In the genomic region with DNA sequence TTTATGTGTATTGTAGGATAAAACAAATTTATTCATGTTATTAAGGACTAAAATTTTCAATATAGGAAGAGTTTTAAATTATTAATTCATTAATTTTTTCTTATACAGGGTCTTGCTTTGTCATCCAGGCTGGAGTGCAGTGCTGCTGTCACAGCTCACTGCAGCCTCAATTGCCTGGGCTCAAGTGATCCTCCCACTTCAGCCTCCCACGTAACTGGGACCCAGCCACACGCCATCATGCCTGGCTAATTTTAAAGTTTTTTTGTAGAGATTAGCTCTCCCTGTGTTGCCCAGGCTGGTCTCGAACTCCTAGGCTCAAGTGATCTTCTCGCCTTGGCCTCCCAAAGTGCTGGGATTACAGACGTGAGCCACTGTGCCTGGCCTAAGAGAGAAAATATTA, we compare ENCODE assay signal across 28 cellular contexts. TPM values are rescaled to one million over a fixed set of nuclear protein-coding genes. Genes with fewer than 3 reads are reported as not detected.
"Had no signal": no experiment of that assay in that cellular context is flagged by ENCODE, and none has a peak within 500 bp of the region (broad histone marks: within the 10 kb centered on the region; RNA-seq: fewer than 3 reads in every experiment).

No MANE protein-coding gene starts in this region.

- H3K4me3 ChIP-seq: ascending aorta, coronary artery, dorsolateral prefrontal cortex had no signal

- H3K9me3 Mint-ChIP-seq: activated CD4-positive, alpha-beta memory T cell treated with anti-CD3 and anti-CD28 coated beads, Interleukin-2, amount 10 ng/mL, durations not matched to agents 7 days and 5 days; activated CD4-positive, alpha-beta T cell treated with anti-CD3 and anti-CD28 coated beads, Interleukin-2, amount 10 ng/mL, durations not matched to agents 7 days and 5 days; activated naive CD4-positive, alpha-beta T cell treated with anti-CD3 and anti-CD28 coated beads, Interleukin-2, amount 10 ng/mL, durations not matched to agents 7 days and 5 days; activated naive CD4-positive, alpha-beta T cell treated with anti-CD3 and anti-CD28 coated beads, Interleukin-2, amount 50 U/mL, for 72 hours; activated naive CD8-positive, alpha-beta T cell treated with anti-CD3 and anti-CD28 coated beads, Interleukin-2, amount 10 ng/mL, durations not matched to agents 7 days and 5 days; activated T-cell treated with anti-CD3 and anti-CD28 coated beads, Interleukin-2, amount 50 U/mL, for 24 hours; activated T-cell treated with anti-CD3 and anti-CD28 coated beads, Interleukin-2, amount 50 U/mL, for 72 hours; brain; central memory CD8-positive, alpha-beta T cell; dendritic cell treated with granulocyte-macrophage colony-stimulating factor and Interleukin-4, amounts not matched to agents 40 ng/mL and 50 ng/mL, for 4 days; endodermal cell; T-cell had no signal

- H3K36me3 Mint-ChIP-seq: T-cell had no signal

- H3K9me3 ChIP-seq: ascending aorta had no signal

- H3K27me3 Mint-ChIP-seq: activated CD4-positive, alpha-beta memory T cell treated with anti-CD3 and anti-CD28 coated beads, Interleukin-2, amount 10 ng/mL, durations not matched to agents 7 days and 5 days; activated CD4-positive, alpha-beta T cell treated with anti-CD3 and anti-CD28 coated beads for 36 hours; activated CD4-positive, alpha-beta T cell treated with anti-CD3 and anti-CD28 coated beads, Interleukin-2, amount 10 ng/mL, durations not matched to agents 7 days and 5 days; activated naive CD4-positive, alpha-beta T cell treated with anti-CD3 and anti-CD28 coated beads, Interleukin-2, amount 10 ng/mL, durations not matched to agents 7 days and 5 days; activated naive CD8-positive, alpha-beta T cell treated with anti-CD3 and anti-CD28 coated beads, Interleukin-2, amount 10 ng/mL, durations not matched to agents 7 days and 5 days; activated T-cell treated with anti-CD3 and anti-CD28 coated beads, Interleukin-2, amount 50 U/mL, for 24 hours; brain; central memory CD8-positive, alpha-beta T cell; dendritic cell treated with granulocyte-macrophage colony-stimulating factor and Interleukin-4, amounts not matched to agents 40 ng/mL and 50 ng/mL, for 4 days; T-cell had no signal

- H3K27ac ChIP-seq: ascending aorta, coronary artery, dorsolateral prefrontal cortex had no signal

- H3K27ac Mint-ChIP-seq: activated CD4-positive, alpha-beta memory T cell treated with anti-CD3 and anti-CD28 coated beads, Interleukin-2, amount 10 ng/mL, durations not matched to agents 7 days and 5 days; activated CD4-positive, alpha-beta T cell treated with anti-CD3 and anti-CD28 coated beads for 36 hours; activated CD4-positive, alpha-beta T cell treated with anti-CD3 and anti-CD28 coated beads, Interleukin-2, amount 10 ng/mL, durations not matched to agents 7 days and 5 days; activated naive CD4-positive, alpha-beta T cell treated with anti-CD3 and anti-CD28 coated beads, Interleukin-2, amount 50 U/mL, for 72 hours; activated naive CD8-positive, alpha-beta T cell treated with anti-CD3 and anti-CD28 coated beads, Interleukin-2, amount 10 ng/mL, durations not matched to agents 7 days and 5 days; activated T-cell treated with anti-CD3 and anti-CD28 coated beads, Interleukin-2, amount 50 U/mL, for 24 hours; activated T-cell treated with anti-CD3 and anti-CD28 coated beads, Interleukin-2, amount 50 U/mL, for 72 hours; dendritic cell treated with granulocyte-macrophage colony-stimulating factor and Interleukin-4, amounts not matched to agents 40 ng/mL and 50 ng/mL, for 4 days; endodermal cell; T-cell had no signal

- H3K4me1 Mint-ChIP-seq: activated CD4-positive, alpha-beta T cell treated with anti-CD3 and anti-CD28 coated beads for 36 hours; activated CD4-positive, alpha-beta T cell treated with anti-CD3 and anti-CD28 coated beads, Interleukin-2, amount 10 ng/mL, durations not matched to agents 7 days and 5 days; brain; central memory CD8-positive, alpha-beta T cell had no signal

- H3K4me1 ChIP-seq: ascending aorta had no signal

- H3K27me3 ChIP-seq: ascending aorta, dorsolateral prefrontal cortex had no signal

- DNase-seq: activated CD4-positive, alpha-beta memory T cell treated with anti-CD3 and anti-CD28 coated beads, Interleukin-2, amount 10 ng/mL, durations not matched to agents 7 days and 5 days; activated CD4-positive, alpha-beta T cell treated with anti-CD3 and anti-CD28 coated beads for 36 hours; activated CD4-positive, alpha-beta T cell treated with anti-CD3 and anti-CD28 coated beads, Interleukin-2, amount 10 ng/mL, durations not matched to agents 7 days and 5 days; activated CD4-positive, alpha-beta T cell treated with anti-CD3 and anti-CD28 coated beads, Interleukin-2, amount 50 U/mL, for 4 hours; activated CD4-positive, CD25-positive, alpha-beta regulatory T cell; activated CD4-positive, CD25-positive, alpha-beta regulatory T cell treated with anti-CD3 and anti-CD28 coated beads, Interleukin-2, amount 50 U/mL, for 72 hours; activated CD8-positive, alpha-beta memory T cell treated with anti-CD3 and anti-CD28 coated beads, Interleukin-2, amount 50 U/mL, for 48 hours; activated gamma-delta T cell; activated naive CD4-positive, alpha-beta T cell; activated naive CD4-positive, alpha-beta T cell treated with anti-CD3 and anti-CD28 coated beads, Interleukin-2, amount 10 ng/mL, durations not matched to agents 7 days and 5 days; activated naive CD8-positive, alpha-beta T cell treated with anti-CD3 and anti-CD28 coated beads, Interleukin-2, amount 10 ng/mL, durations not matched to agents 7 days and 5 days; activated T-cell treated with anti-CD3 and anti-CD28 coated beads for 4 hours; activated T-cell treated with anti-CD3 and anti-CD28 coated beads, Interleukin-2, amount 50 U/mL, for 24 hours; activated T-cell treated with anti-CD3 and anti-CD28 coated beads, Interleukin-2, amount 50 U/mL, for 72 hours; dorsolateral prefrontal cortex; effector memory CD4-positive, alpha-beta T cell; endodermal cell; foreskin fibroblast; head of caudate nucleus; T-cell; T-helper 2 cell had no signal

- H3K36me3 ChIP-seq: ascending aorta had no signal

- ATAC-seq: activated CD4-positive, alpha-beta T cell treated with anti-CD3 and anti-CD28 coated beads for 36 hours; activated naive CD4-positive, alpha-beta T cell treated with anti-CD3 and anti-CD28 coated beads, Interleukin-2, amount 50 U/mL, for 72 hours; activated T-cell treated with anti-CD3 and anti-CD28 coated beads, Interleukin-2, amount 50 U/mL, for 72 hours; esophagus mucosa; T-cell had no signal

- H3K4me3 Mint-ChIP-seq: activated CD4-positive, alpha-beta memory T cell treated with anti-CD3 and anti-CD28 coated beads, Interleukin-2, amount 10 ng/mL, durations not matched to agents 7 days and 5 days; activated CD4-positive, alpha-beta T cell treated with anti-CD3 and anti-CD28 coated beads for 36 hours; activated CD4-positive, alpha-beta T cell treated with anti-CD3 and anti-CD28 coated beads, Interleukin-2, amount 10 ng/mL, durations not matched to agents 7 days and 5 days; activated naive CD4-positive, alpha-beta T cell treated with anti-CD3 and anti-CD28 coated beads, Interleukin-2, amount 10 ng/mL, durations not matched to agents 7 days and 5 days; activated naive CD8-positive, alpha-beta T cell treated with anti-CD3 and anti-CD28 coated beads, Interleukin-2, amount 10 ng/mL, durations not matched to agents 7 days and 5 days; activated T-cell treated with anti-CD3 and anti-CD28 coated beads, Interleukin-2, amount 50 U/mL, for 24 hours; activated T-cell treated with anti-CD3 and anti-CD28 coated beads, Interleukin-2, amount 50 U/mL, for 72 hours; brain; central memory CD8-positive, alpha-beta T cell; dendritic cell treated with granulocyte-macrophage colony-stimulating factor and Interleukin-4, amounts not matched to agents 40 ng/mL and 50 ng/mL, for 4 days; endodermal cell; T-cell had no signal

RNA-seq across cellular contexts. Expression of gene CCNB2, which starts 14.7 kb away (rescaled TPM):
- total RNA-seq: ascending aorta had no signal
